Comparison of ENCODE assay signal across 8 cellular contexts in genomic region chr9:38371495-38371894, GRCh38. TPM values are rescaled to one million over a fixed set of nuclear protein-coding genes. Genes with fewer than 3 reads are reported as not detected.
A peak's percentile ranks its signal among the peaks of the same experiment; 100 is the strongest.
DNase-seq lines count a peak whose midpoint lies in the region; ATAC-seq and TF ChIP-seq lines count a peak whose summit lies in the region.

No MANE protein-coding gene starts in this region.

- H3K4me3 ChIP-seq in fibroblast of lung (replicated peaks in 1 of 4; ENCODE audit: control extremely low read depth in 1 of 4, insufficient read depth in 1 of 4, low read depth in 3 of 4, low read length in 4 of 4) (no peak overlapping the region), uterus (no peak overlapping the region)

- H3K27me3 ChIP-seq in fibroblast of lung (ENCODE audit: control insufficient read depth, insufficient read depth, low read length), result peaks cover 19% of the 10 kb centered on the region
- no peaks in the 10 kb centered on the region for H3K27me3 ChIP-seq in uterus

- H3K9ac ChIP-seq in fibroblast of lung (ENCODE audit: insufficient read depth, low read length), result no peak overlapping the region

- no peak for TF ChIP-seq POLR2A in uterus (IDR thresholded peaks at IDR 0.05)

- no peak overlapping the region for H2AFZ ChIP-seq in fibroblast of lung (ENCODE audit: low read length)

- H3K4me1 ChIP-seq in fibroblast of lung (ENCODE audit: control insufficient read depth, extremely low read depth, insufficient read depth, low read length) (no peaks in the 10 kb centered on the region), uterus (no peaks in the 10 kb centered on the region)

- peak; percentile 63 for ATAC-seq in HG03108 (IDR thresholded peaks at IDR 0.05; ENCODE audit: unreplicated experiment)
- ATAC-seq in HG02981 (IDR thresholded peaks at IDR 0.05; ENCODE audit: unreplicated experiment), result no peak

- H3K27ac ChIP-seq in fibroblast of lung (ENCODE audit: insufficient read depth, low read length), result no peak overlapping the region
- H3K27ac ChIP-seq in uterus, result peak overlapping the region in 1 of 2 donors; percentile 73

- no peak overlapping the region for H3K4me2 ChIP-seq in fibroblast of lung (ENCODE audit: extremely low read depth, insufficient read depth, low read length)

- no peaks in the 10 kb centered on the region for H3K9me3 ChIP-seq in fibroblast of lung (ENCODE audit: control insufficient read depth, insufficient read depth, low read depth, low read length)
- H3K9me3 ChIP-seq in uterus, result no peaks in the 10 kb centered on the region

- DNase-seq in stimulated activated CD4-positive, alpha-beta T cell treated with anti-CD3 and anti-CD28 coated beads, Interleukin-4, amount 100 ng/mL, for 24 hours, result peak; percentile 8
- no peak for DNase-seq in stimulated activated CD4-positive, alpha-beta T cell treated with anti-CD3 and anti-CD28 coated beads, Interleukin-4, amount 100 ng/mL, for 4 hours
- DNase-seq in OCI-M1 (lab: John Stamatoyannopoulos, UW) (peak; percentile 49), fibroblast of lung (ENCODE audit: low read depth in 2 of 2) (peak; percentile 11 to 55), uterus (peak; percentile 26 to 56), NCI-H128 (lab: John Stamatoyannopoulos, UW; ENCODE audit: unreplicated experiment) (no peak)

- H3K79me2 ChIP-seq in fibroblast of lung (ENCODE audit: control insufficient read depth, insufficient read depth, low read length), result no peaks in the 10 kb centered on the region

- intact Hi-C loops in uterus (cut with DNase I; ENCODE audit: low total_unique reads), result no loop called here

- no peak for TF ChIP-seq CTCF in fibroblast of lung (conservative IDR thresholded peaks at IDR 0.05 in 1 of 2, IDR thresholded peaks at IDR 0.05 in 1 of 2; ENCODE audit: low read depth in 1 of 2, low read length in 2 of 2)
- TF ChIP-seq CTCF in uterus (IDR thresholded peaks at IDR 0.05), result peak; percentile 40 to 50 (median 45)

- H4K20me1 ChIP-seq in fibroblast of lung (ENCODE audit: control insufficient read depth, extremely low read depth, insufficient read depth, low read length), result no peaks in the 10 kb centered on the region

- H3K36me3 ChIP-seq in fibroblast of lung (ENCODE audit: control insufficient read depth, insufficient read depth, low read length) (no peaks in the 10 kb centered on the region), uterus (no peaks in the 10 kb centered on the region)

RNA-seq across cellular contexts. Expression of gene ALDH1B1, which starts 21.0 kb away (rescaled TPM):
- total RNA-seq in fibroblast of lung (13.9 and 16.2 TPM in 2 replicates), uterus (10 to 100 TPM; 22.1 to 58.5 (median 28.0) TPM)
- polyA plus RNA-seq in fibroblast of lung, result 17.4 and 22.6 TPM in 2 replicates
- 17.5 and 22.1 TPM in 2 replicates for polyA plus RNA-seq in fibroblast of lung (2012)
- polyA minus RNA-seq in fibroblast of lung (ENCODE audit: low replicate concordance), result 31.5 and 33.9 TPM in 2 replicates

RNA-seq across cellular contexts. Expression of gene IGFBPL1, which starts 52.8 kb away (rescaled TPM):
- total RNA-seq in fibroblast of lung, result not detected in 2 replicates
- not detected in 2 replicates for polyA plus RNA-seq in fibroblast of lung
- polyA plus RNA-seq in fibroblast of lung (2012), result not detected in 2 replicates
- not detected in 2 replicates for polyA minus RNA-seq in fibroblast of lung (ENCODE audit: low replicate concordance)
- 1 to 10 TPM in 1 of 4 donors, under 1 TPM in 1, not detected in 2; 0.55 to 1.3 TPM for total RNA-seq in uterus

Comparison
In these comparisons a context has a peak if more than half of its experiments do, and no peak if none do; other contexts are left out.
1. DNase-seq: peak in stimulated activated CD4-positive, alpha-beta T cell treated with anti-CD3 and anti-CD28 coated beads, Interleukin-4, amount 100 ng/mL, for 24 hours (single experiment), OCI-M1 (single experiment), fibroblast of lung (2 of 2) and uterus (2 of 2); none in stimulated activated CD4-positive, alpha-beta T cell treated with anti-CD3 and anti-CD28 coated beads, Interleukin-4, amount 100 ng/mL, for 4 hours (0 of 2) and NCI-H128 (single experiment).
2. CTCF ChIP-seq: peak in uterus (4 of 4); none in fibroblast of lung (0 of 2).